ENCODE assay signal across 1 cellular context in genomic region chr12:52063986-52064649, GRCh38.
TF ChIP-seq lines count a peak whose summit lies in the region.

No MANE protein-coding gene starts in this region.

TF ChIP-seq in HEK293, 187 proteins besides CTCF, POLR2A, EP300 and RAD21 (continued from another document):
- no peak for TF ChIP-seq PRDM2 (tag by site-specific recombination; IDR thresholded peaks at IDR 0.05; ENCODE audit: borderline replicate concordance)
- no peak for TF ChIP-seq ZNF660 (tag by site-specific recombination; IDR thresholded peaks at IDR 0.05)
- no peak for TF ChIP-seq ZFP41 (tag by site-specific recombination; IDR thresholded peaks at IDR 0.05; ENCODE audit: borderline replicate concordance)
- TF ChIP-seq ZNF423 (tag by site-specific recombination; IDR thresholded peaks at IDR 0.05): no peak
- peak; percentile 54 for TF ChIP-seq EGR2 (tag by site-specific recombination; IDR thresholded peaks at IDR 0.05; ENCODE audit: low read depth)
- TF ChIP-seq ZNF670 (tag by site-specific recombination; IDR thresholded peaks at IDR 0.05; ENCODE audit: low read depth): no peak
- no peak for TF ChIP-seq ZNF121 (tag by site-specific recombination; IDR thresholded peaks at IDR 0.05)
- no peak for TF ChIP-seq TRIM28 (IDR thresholded peaks at IDR 0.05; ENCODE audit: borderline replicate concordance, low read length)
- no peak for TF ChIP-seq ZSCAN16 (tag by site-specific recombination; IDR thresholded peaks at IDR 0.05)
- TF ChIP-seq ZNF248 (tag by site-specific recombination; IDR thresholded peaks at IDR 0.05): no peak
- TF ChIP-seq ZNF169 (tag by site-specific recombination; IDR thresholded peaks at IDR 0.05): no peak
- TF ChIP-seq ZNF341 (tag by site-specific recombination; IDR thresholded peaks at IDR 0.05; ENCODE audit: low read depth): peak; percentile 39; the same call in 1 of the 2 replicates
- no peak for TF ChIP-seq ZFP69B (tag by site-specific recombination; IDR thresholded peaks at IDR 0.05)
- TF ChIP-seq ZNF24 (tag by site-specific recombination; IDR thresholded peaks at IDR 0.05): no peak
- 0 out of 2 replicates have a peak, but pooled peaks have one; percentile 11 for TF ChIP-seq GLIS2 (tag by site-specific recombination; IDR thresholded peaks at IDR 0.05)
- TF ChIP-seq ZNF785 (tag by site-specific recombination; IDR thresholded peaks at IDR 0.05): no peak
- no peak for TF ChIP-seq ZBTB17 (tag by site-specific recombination; IDR thresholded peaks at IDR 0.05)
- no peak for TF ChIP-seq PATZ1 (tag by site-specific recombination; IDR thresholded peaks at IDR 0.05)
- TF ChIP-seq ZNF311 (tag by site-specific recombination; IDR thresholded peaks at IDR 0.05; ENCODE audit: borderline replicate concordance): no peak
- no peak for TF ChIP-seq ZNF202 (tag by site-specific recombination; IDR thresholded peaks at IDR 0.05; ENCODE audit: borderline replicate concordance)
- no peak for TF ChIP-seq ZNF596 (tag by site-specific recombination; IDR thresholded peaks at IDR 0.05)
